Comparison of ENCODE assay signal across 14 cellular contexts in the genomic region with DNA sequence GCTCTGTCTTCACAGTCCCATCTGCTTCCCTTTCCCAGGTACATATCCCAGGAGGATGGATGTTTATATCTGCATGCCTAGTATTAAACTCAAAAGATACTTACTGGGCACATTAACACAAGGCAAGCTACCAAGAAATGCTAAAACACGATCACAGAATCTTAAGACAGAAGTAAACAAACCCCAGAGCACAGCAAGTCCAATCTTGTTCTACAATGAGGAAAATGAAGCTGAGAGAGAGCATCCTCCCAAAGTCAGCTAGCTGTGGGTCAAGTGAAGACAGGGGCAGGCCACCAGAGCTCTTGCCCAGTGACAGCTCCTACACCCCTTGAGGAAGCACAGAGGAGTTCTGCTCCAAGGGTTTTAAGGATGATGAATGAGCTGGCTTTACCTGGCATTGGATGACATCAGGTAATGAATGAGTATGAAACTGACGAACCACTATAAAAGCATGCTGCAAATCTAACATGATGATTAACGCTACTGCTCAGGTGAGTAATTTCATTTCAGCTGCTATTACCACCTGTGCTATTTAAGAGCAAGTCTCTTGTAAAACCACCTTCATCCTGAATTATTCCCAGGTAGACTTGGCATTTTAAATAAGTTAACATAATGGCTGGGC. TPM values are rescaled to one million over a fixed set of nuclear protein-coding genes. Genes with fewer than 3 reads are reported as not detected.
DNase-seq lines count a peak whose midpoint lies in the region; ATAC-seq and TF ChIP-seq lines count a peak whose summit lies in the region.
"Had no signal": no experiment of that assay in that cellular context is flagged by ENCODE, and none has a peak within 500 bp of the region (broad histone marks: within the 10 kb centered on the region; RNA-seq: fewer than 3 reads in every experiment).

No MANE protein-coding gene starts in this region.

- peaks cover 27% of the 10 kb centered on the region for H3K36me3 Mint-ChIP-seq in effector memory CD8-positive, alpha-beta T cell (ENCODE audit: insufficient read depth)
- H3K36me3 Mint-ChIP-seq: neural progenitor cell had no signal

- H3K9me3 Mint-ChIP-seq in effector memory CD8-positive, alpha-beta T cell = no peaks in the 10 kb centered on the region
- H3K9me3 Mint-ChIP-seq: neural progenitor cell had no signal

- CTCF ChIA-PET in RWPE1 (lab: Yijun Ruan, JAX) = interaction anchor here (0.6 to 1.0 kb wide), 4 partner anchors 11 to 945 kb away, joined by 3 read pairs; no protein-coding TSS in a partner anchor

- TF ChIP-seq POLR2A in prostate gland (IDR thresholded peaks at IDR 0.05) = no peak

- no peaks in the 10 kb centered on the region for H3K4me1 ChIP-seq in prostate gland (replicated peaks)
- H3K4me1 ChIP-seq: neural progenitor cell had no signal

- POLR2A ChIA-PET in RWPE1 (lab: Yijun Ruan, JAX; ENCODE audit: low non-redundant PET) = no interaction called here

- in situ Hi-C loops in KBM-7 (cut with MboI; ENCODE audit: low pct_unique_long_range_greater_than_20kb, low sequenced_read_pairs) = no loop called here

- H3K27ac ChIP-seq in RWPE1 = peak overlapping the region; percentile 66
- H3K27ac ChIP-seq in prostate gland = peak overlapping the region in 1 of 2 donors; percentile 14
- H3K27ac ChIP-seq: neural progenitor cell had no signal

- H3K4me1 Mint-ChIP-seq in effector memory CD8-positive, alpha-beta T cell (ENCODE audit: low read depth in 2 of 2) = peaks cover 60 to 89% of the 10 kb centered on the region in 2 donors

- no peaks in the 10 kb centered on the region for H3K27me3 ChIP-seq in prostate gland (replicated peaks; ENCODE audit: insufficient read depth)
- H3K27me3 ChIP-seq: MG63, neural progenitor cell had no signal

- 25% methylated on average over 3 of the region's 3 CpGs for WGBS in prostate gland

- H3K27me3 Mint-ChIP-seq in effector memory CD8-positive, alpha-beta T cell = no peaks in the 10 kb centered on the region

- DNase-seq in activated CD4-positive, CD25-positive, alpha-beta regulatory T cell (lab: John Stamatoyannopoulos, UW) = no peak
- DNase-seq in RWPE1 (ENCODE audit: low spot score) (peak; percentile 83), prostate gland (ENCODE audit: low spot score) (peak; percentile 57), KBM-7 (no peak), SW480 (ENCODE audit: low spot score) (no peak)
- DNase-seq in effector memory CD8-positive, alpha-beta T cell = no peak
- DNase-seq: activated CD4-positive, CD25-positive, alpha-beta regulatory T cell treated with anti-CD3 and anti-CD28 coated beads, Interleukin-2, amount 50 U/mL, for 72 hours; activated gamma-delta T cell; cerebellar nuclear complex; left ventricle myocardium superior; MG63 had no signal

- intact Hi-C loops in prostate gland (cut with DNase I) = no loop called here

- H3K4me3 Mint-ChIP-seq in effector memory CD8-positive, alpha-beta T cell = no peak overlapping the region
- H3K4me3 Mint-ChIP-seq: neural progenitor cell had no signal

- no peak overlapping the region for H3K4me3 ChIP-seq in prostate gland
- H3K4me3 ChIP-seq: MG63, neural progenitor cell had no signal

- ATAC-seq in activated CD4-positive, CD25-positive, alpha-beta regulatory T cell treated with anti-CD3 and anti-CD28 coated beads, Interleukin-2, amount 50 U/mL, for 24 hours = peak; percentile 14 to 24
- no peak for ATAC-seq in effector memory CD8-positive, alpha-beta T cell (replicated peaks)
- ATAC-seq in HG03442 (IDR thresholded peaks at IDR 0.05; ENCODE audit: unreplicated experiment) = no peak
- ATAC-seq: left ventricle myocardium superior had no signal

- peak overlapping the region; percentile 93 to 98 for H3K27ac Mint-ChIP-seq in effector memory CD8-positive, alpha-beta T cell
- H3K27ac Mint-ChIP-seq: neural progenitor cell had no signal

- no peaks in the 10 kb centered on the region for H3K9me3 ChIP-seq in prostate gland
- H3K9me3 ChIP-seq: MG63 had no signal

- TF ChIP-seq CTCF in RWPE1 (conservative IDR thresholded peaks at IDR 0.05; ENCODE audit: low read depth) = no peak
- no peak for TF ChIP-seq CTCF in prostate gland (IDR thresholded peaks at IDR 0.05)

- no peaks in the 10 kb centered on the region for H3K36me3 ChIP-seq in prostate gland
- H3K36me3 ChIP-seq: neural progenitor cell had no signal

RNA-seq across cellular contexts. Expression of a gene that starts 20.3 kb away (rescaled TPM):
- 100 to 1,000 TPM in 1 of 2 donors, 10 to 100 TPM in 1; 51.1 to 145 TPM for total RNA-seq in prostate gland

Comparison
In these comparisons a context has a peak if more than half of its experiments do, and no peak if none do; other contexts are left out.
1. ATAC-seq: peak in activated CD4-positive, CD25-positive, alpha-beta regulatory T cell treated with anti-CD3 and anti-CD28 coated beads, Interleukin-2, amount 50 U/mL, for 24 hours (2 of 2); none in effector memory CD8-positive, alpha-beta T cell (single experiment) and HG03442 (single experiment).
2. DNase-seq: peak in RWPE1 (single experiment) and prostate gland (single experiment); none in activated CD4-positive, CD25-positive, alpha-beta regulatory T cell (0 of 4), effector memory CD8-positive, alpha-beta T cell (0 of 3), KBM-7 (single experiment) and SW480 (single experiment).